ENCODE assay signal across 22 cellular contexts in the genomic region with DNA sequence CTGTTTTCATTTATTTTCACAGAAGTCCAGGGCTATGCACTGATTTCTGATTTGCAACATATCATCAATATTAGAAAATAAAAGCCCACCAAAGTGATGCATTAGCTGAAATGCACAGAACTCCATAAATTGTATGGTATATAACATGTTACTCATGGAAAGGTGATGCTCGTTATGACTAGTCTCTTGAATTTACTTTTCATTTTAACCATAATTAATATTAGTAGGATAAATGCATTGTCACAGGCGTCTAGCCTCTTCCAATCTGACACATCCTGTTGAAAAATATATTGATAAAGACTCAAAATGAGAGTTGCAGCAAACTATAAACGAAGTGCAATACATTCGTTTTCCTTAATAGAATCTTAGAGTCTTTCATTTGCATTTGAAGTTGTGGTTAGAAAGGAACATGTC.
"Had no signal": no experiment of that assay in that cellular context is flagged by ENCODE, and none has a peak within 500 bp of the region (broad histone marks: within the 10 kb centered on the region; RNA-seq: fewer than 3 reads in every experiment).

No MANE protein-coding gene starts in this region.

- H3K9me3 Mint-ChIP-seq: endodermal cell; naive thymus-derived CD8-positive, alpha-beta T cell; stimulated activated naive B cell treated with anti-CD40 and anti-IgM and Interleukin-4, amounts not matched to agents 10 μg/mL and 1 μg/mL and 100 μg/mL, for 72 hours; stimulated activated naive CD8-positive, alpha-beta T cell treated with anti-CD3 and anti-CD28 coated beads, Interleukin-15, amount 100 ng/mL, for 72 hours had no signal

- H3K27me3 Mint-ChIP-seq: stimulated activated naive B cell treated with anti-CD40 and anti-IgM and Interleukin-4, amounts not matched to agents 10 μg/mL and 1 μg/mL and 100 μg/mL, for 72 hours had no signal

- H3K27me3 ChIP-seq: colonic mucosa, foreskin keratinocyte, ovary, spleen, testis, tibial nerve, upper lobe of right lung, vagina had no signal

- H3K27ac Mint-ChIP-seq: endodermal cell; naive thymus-derived CD8-positive, alpha-beta T cell; stimulated activated naive CD8-positive, alpha-beta T cell treated with anti-CD3 and anti-CD28 coated beads, Interleukin-15, amount 100 ng/mL, for 72 hours had no signal

- H3K4me3 Mint-ChIP-seq: endodermal cell; naive thymus-derived CD8-positive, alpha-beta T cell; stimulated activated naive B cell treated with anti-CD40 and anti-IgM and Interleukin-4, amounts not matched to agents 10 μg/mL and 1 μg/mL and 100 μg/mL, for 72 hours; stimulated activated naive CD8-positive, alpha-beta T cell treated with anti-CD3 and anti-CD28 coated beads, Interleukin-15, amount 100 ng/mL, for 72 hours had no signal

- H3K27ac ChIP-seq: colonic mucosa, foreskin keratinocyte, spleen, testis, tibial nerve, upper lobe of right lung, vagina had no signal

- DNase-seq: colonic mucosa; effector CD4-positive, alpha-beta T cell; endodermal cell; left colon; left ventricle myocardium superior; nucleus accumbens; ovary; right cardiac atrium; spleen; stimulated activated CD4-positive, alpha-beta T cell treated with anti-CD3 and anti-CD28 coated beads, Interleukin-15, amount 100 ng/mL, for 24 hours; stimulated activated CD4-positive, alpha-beta T cell treated with anti-CD3 and anti-CD28 coated beads, Interleukin-1b, Interleukin-23, amount 100 ng/mL, for 48 hours; stimulated activated CD4-positive, alpha-beta T cell treated with anti-CD3 and anti-CD28 coated beads, Interleukin-4, amount 100 ng/mL, for 24 hours; stimulated activated naive B cell treated with anti-CD40 and anti-IgM and Interleukin-4, amounts not matched to agents 10 μg/mL and 1 μg/mL and 100 μg/mL, for 72 hours; stimulated activated naive CD8-positive, alpha-beta T cell treated with anti-CD3 and anti-CD28 coated beads, Interleukin-15, amount 100 ng/mL, for 72 hours; testis; upper lobe of right lung had no signal

- H3K4me1 ChIP-seq: colonic mucosa, testis had no signal

- FAIRE-seq: endothelial cell of umbilical vein had no signal

- H3K9me3 ChIP-seq: colonic mucosa, ovary, spleen, testis, tibial nerve, upper lobe of right lung, vagina had no signal

- H3K36me3 Mint-ChIP-seq: naive thymus-derived CD8-positive, alpha-beta T cell; stimulated activated naive B cell treated with anti-CD40 and anti-IgM and Interleukin-4, amounts not matched to agents 10 μg/mL and 1 μg/mL and 100 μg/mL, for 72 hours had no signal

- H3K36me3 ChIP-seq: colonic mucosa, ovary, spleen, tibial nerve, upper lobe of right lung, vagina had no signal

- H3K4me3 ChIP-seq: colonic mucosa, lung, ovary, spleen, testis, tibial nerve, upper lobe of right lung, vagina had no signal

- H3K4me1 Mint-ChIP-seq: stimulated activated naive CD8-positive, alpha-beta T cell treated with anti-CD3 and anti-CD28 coated beads, Interleukin-15, amount 100 ng/mL, for 72 hours had no signal
